Comparison of ENCODE assay signal across 8 cellular contexts in the genomic region with DNA sequence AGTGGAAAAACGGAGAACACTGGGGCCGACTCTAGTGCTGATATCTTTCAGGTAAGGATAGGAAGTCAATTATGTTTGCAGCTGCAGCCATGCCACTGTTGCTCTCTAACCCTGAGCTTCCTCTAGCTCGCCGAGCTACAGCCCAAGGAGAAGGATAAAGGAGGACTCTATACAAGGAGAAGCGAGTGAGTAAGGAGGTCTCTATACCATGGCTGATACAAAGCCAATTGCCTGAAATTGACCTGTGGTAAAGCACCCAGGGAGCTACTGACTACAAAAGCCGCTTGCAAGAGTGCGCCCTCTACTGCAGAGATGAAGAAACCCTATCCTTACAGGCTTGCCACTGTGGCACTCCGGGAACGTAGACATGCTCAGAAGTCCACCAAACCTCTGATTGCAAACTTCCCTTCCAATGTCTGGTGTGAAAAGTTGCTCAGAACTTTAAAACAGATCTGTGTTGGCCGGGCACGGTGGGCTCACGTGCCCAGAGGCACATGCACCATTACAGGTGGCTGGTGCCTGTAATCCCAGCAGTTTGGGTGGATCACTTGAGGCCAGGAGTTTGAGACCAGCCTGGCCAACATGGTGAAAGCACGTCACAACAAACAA. TPM values are rescaled to one million over a fixed set of nuclear protein-coding genes. Genes with fewer than 3 reads are reported as not detected.
DNase-seq lines count a peak whose midpoint lies in the region; ATAC-seq and TF ChIP-seq lines count a peak whose summit lies in the region.

No MANE protein-coding gene starts in this region.

- H3K4me1 ChIP-seq in KMS-11 (ENCODE audit: low read depth, poor library complexity, severe bottlenecking) (no peaks in the 10 kb centered on the region), Peyer's patch (no peaks in the 10 kb centered on the region)

- H3K27ac ChIP-seq in KMS-11 (no peak overlapping the region), Peyer's patch (no peak overlapping the region)

- no peaks in the 10 kb centered on the region for H3K9me3 ChIP-seq in Peyer's patch

- H3K4me3 ChIP-seq in KMS-11 (IDR thresholded peaks at IDR 0.05; ENCODE audit: insufficient read depth, low read depth, low read length) (no peak overlapping the region), Peyer's patch (no peak overlapping the region)

- DNase-seq in ELR (ENCODE audit: low read depth) = peak; percentile 78
- DNase-seq in Peyer's patch = peak; percentile 48 to 85 (median 61)
- peak; percentile 24 for DNase-seq in activated gamma-delta T cell treated with anti-CD3 and anti-CD28 coated beads, Interleukin-2, amount 50 U/mL, for 16 hours (ENCODE audit: low read depth)
- DNase-seq in Right ventricle myocardium superior = no peak
- no peak for DNase-seq in sciatic nerve (ENCODE audit: low spot score)
- DNase-seq in DMS79 (lab: John Stamatoyannopoulos, UW) = no peak

- intact Hi-C loops in Right ventricle myocardium superior (cut with DNase I) (no loop called here), sciatic nerve (cut with DNase I) (no loop called here)

- ATAC-seq in Right ventricle myocardium superior (ENCODE audit: poor library complexity) (peak; percentile 84), sciatic nerve (peak; percentile 48), HG03457 (IDR thresholded peaks at IDR 0.05; ENCODE audit: unreplicated experiment) (no peak)

- no peak overlapping the region for H3K4me2 ChIP-seq in KMS-11

- no peaks in the 10 kb centered on the region for H3K27me3 ChIP-seq in KMS-11 (ENCODE audit: insufficient read depth, low read depth)
- no peaks in the 10 kb centered on the region for H3K27me3 ChIP-seq in Peyer's patch

- H3K79me2 ChIP-seq in KMS-11 (ENCODE audit: insufficient read depth, low read depth) = no peaks in the 10 kb centered on the region

- no peak for TF ChIP-seq POLR2A in Peyer's patch (IDR thresholded peaks at IDR 0.05)

- H3K36me3 ChIP-seq in KMS-11 (ENCODE audit: insufficient read depth) (no peaks in the 10 kb centered on the region), Peyer's patch (no peaks in the 10 kb centered on the region)

- TF ChIP-seq CTCF in KMS-11 (conservative IDR thresholded peaks at IDR 0.05; ENCODE audit: low read depth, low read length) (peak; percentile 93), Peyer's patch (IDR thresholded peaks at IDR 0.05) (peak in 4 of 6 experiments; percentile 69 to 76 (median 70))

- H3K9ac ChIP-seq in KMS-11 = no peak overlapping the region

- peak overlapping the region; percentile 46 for H2AFZ ChIP-seq in KMS-11 (ENCODE audit: low read depth)

- no peaks in the 10 kb centered on the region for H4K20me1 ChIP-seq in KMS-11 (ENCODE audit: insufficient read depth)

RNA-seq across cellular contexts. Expression of a gene that starts 10.8 kb away (rescaled TPM):
- total RNA-seq in Peyer's patch = 10 to 100 TPM in 2 of 4 donors, 1 to 10 TPM in 2; 2.5 to 92.6 (median 15.5) TPM
- 6.3 TPM for total RNA-seq in Right ventricle myocardium superior
- 12.8 TPM for total RNA-seq in sciatic nerve

RNA-seq across cellular contexts. Expression of a gene that starts 45.3 kb away (rescaled TPM):
- 10 to 100 TPM; 12.8 to 37.6 (median 24.6) TPM for total RNA-seq in Peyer's patch
- 5.0 TPM for total RNA-seq in Right ventricle myocardium superior
- total RNA-seq in sciatic nerve = 12.7 TPM

RNA-seq across cellular contexts. Expression of a gene that starts 46.7 kb away (rescaled TPM):
- total RNA-seq in Peyer's patch = under 1 TPM in 1 of 4 donors, not detected in 3; 0.57 TPM
- total RNA-seq in Right ventricle myocardium superior = 30.2 TPM
- total RNA-seq in sciatic nerve = 2.1 TPM

RNA-seq across cellular contexts. Expression of a gene that starts 51.8 kb away (rescaled TPM):
- total RNA-seq in Peyer's patch (not detected), Right ventricle myocardium superior (not detected), sciatic nerve (not detected)

RNA-seq across cellular contexts. Expression of a gene that starts 56.6 kb away (rescaled TPM):
- total RNA-seq in Peyer's patch (100 to 1,000 TPM in 3 of 4 donors, 10 to 100 TPM in 1; 11.6 to 612 (median 544) TPM), Right ventricle myocardium superior (not detected), sciatic nerve (not detected)

Comparison
In these comparisons a context has a peak if more than half of its experiments do, and no peak if none do; other contexts are left out.
1. DNase-seq: peak in ELR (single experiment), Peyer's patch (3 of 3) and activated gamma-delta T cell treated with anti-CD3 and anti-CD28 coated beads, Interleukin-2, amount 50 U/mL, for 16 hours (single experiment); none in Right ventricle myocardium superior (single experiment), sciatic nerve (single experiment) and DMS79 (single experiment).
2. RNA of a gene that starts 46.7 kb away (total RNA-seq): 30.2 TPM in Right ventricle myocardium superior (single experiment); 2.1 TPM in sciatic nerve (single experiment) and 0.57 TPM in Peyer's patch; every median in the first group is over 10 times any median in the second.